ENCODE assay signal across 8 cellular contexts in genomic region chr11:31958086-31958735, GRCh38.
DNase-seq lines count a peak whose midpoint lies in the region; ATAC-seq, FAIRE-seq and TF ChIP-seq lines count a peak whose summit lies in the region.

No MANE protein-coding gene starts in this region.

- no peak for FAIRE-seq in small intestine (lab: Jason Lieb, UNC)

- POLR2A ChIA-PET in CD4-positive, alpha-beta T cell (lab: Charles Lee) = no interaction called here

- peak; percentile 23 for TF ChIP-seq CTCF in CD4-positive, alpha-beta T cell (IDR thresholded peaks at IDR 0.05)

- intact Hi-C loops in CD4-positive, alpha-beta T cell (cut with DNase I, micrococcal nuclease) = loop anchor here (5.0 kb wide), 3 partner anchors 561 to 726 kb away; no protein-coding TSS in a partner anchor
- intact Hi-C loops in right cardiac atrium (cut with DNase I) = no loop called here

- no peak overlapping the region for H3K27ac Mint-ChIP-seq in CD4-positive, alpha-beta T cell

- H3K4me1 ChIP-seq in right cardiac atrium (ENCODE audit: control insufficient read depth, insufficient read depth, low read length) (no peaks in the 10 kb centered on the region), small intestine (ENCODE audit: control insufficient read depth in 2 of 2, insufficient read depth in 1 of 2, low read depth in 1 of 2, low read length in 1 of 2) (no peaks in the 10 kb centered on the region)

- no peaks in the 10 kb centered on the region for H3K4me1 Mint-ChIP-seq in CD4-positive, alpha-beta T cell (ENCODE audit: low read depth)

- 23% methylated on average over 15 of the region's 15 CpGs for WGBS in right cardiac atrium
- WGBS in small intestine, 3 donors = 23 to 28% (median 27%) methylated on average over 15 of the region's 15 CpGs

- DNase-seq in CD4-positive, alpha-beta T cell = peak; percentile 21 to 56 (median 28)
- DNase-seq in GM19240 (ENCODE audit: insufficient read length, low spot score) (peak; percentile 69), SK-N-DZ (ENCODE audit: low spot score) (peak; percentile 31), amygdala (lab: John Stamatoyannopoulos, UW) (peak in 42 of 56 donors; percentile 1 to 73 (median 23)), right cardiac atrium (peak; percentile 74 to 92 (median 86)), small intestine (peak; percentile 30), mesenteric fat pad (ENCODE audit: low spot score) (no peak)

- H3K27me3 ChIP-seq in CD4-positive, alpha-beta T cell (ENCODE audit: control insufficient read depth, insufficient read depth, low read length) = no peaks in the 10 kb centered on the region
- no peaks in the 10 kb centered on the region for H3K27me3 ChIP-seq in right cardiac atrium (ENCODE audit: control insufficient read depth, insufficient read depth)
- no peaks in the 10 kb centered on the region for H3K27me3 ChIP-seq in small intestine (ENCODE audit: control insufficient read depth in 2 of 2, insufficient read depth in 2 of 2, low read length in 2 of 2)

- no peaks in the 10 kb centered on the region for H3K27me3 Mint-ChIP-seq in CD4-positive, alpha-beta T cell

- no peaks in the 10 kb centered on the region for H3K9me3 ChIP-seq in CD4-positive, alpha-beta T cell (ENCODE audit: control insufficient read depth, low read length)
- H3K9me3 ChIP-seq in right cardiac atrium (ENCODE audit: control insufficient read depth, low read length) = no peaks in the 10 kb centered on the region
- no peaks in the 10 kb centered on the region for H3K9me3 ChIP-seq in small intestine (ENCODE audit: control insufficient read depth, low read depth)

- no peak overlapping the region for H3K4me3 Mint-ChIP-seq in CD4-positive, alpha-beta T cell

- ATAC-seq in CD4-positive, alpha-beta T cell (ENCODE audit: poor library complexity) = no peak
- ATAC-seq in HG03280 (IDR thresholded peaks at IDR 0.05; ENCODE audit: unreplicated experiment) (peak; percentile 84), right cardiac atrium (peak; percentile 80 to 82)

- H3K27ac ChIP-seq in CD4-positive, alpha-beta T cell (ENCODE audit: low read depth, low read length) = no peak overlapping the region
- H3K27ac ChIP-seq in right cardiac atrium (ENCODE audit: low read length) (no peak overlapping the region), small intestine (ENCODE audit: low read depth in 1 of 2, low read length in 1 of 2) (no peak overlapping the region)

- H3K36me3 Mint-ChIP-seq in CD4-positive, alpha-beta T cell (ENCODE audit: low read depth) = no peaks in the 10 kb centered on the region

- no peaks in the 10 kb centered on the region for H3K9me3 Mint-ChIP-seq in CD4-positive, alpha-beta T cell

- H3K4me3 ChIP-seq in right cardiac atrium (ENCODE audit: low read length) (no peak overlapping the region), small intestine (ENCODE audit: low read depth in 1 of 2, low read length in 2 of 2) (no peak overlapping the region)

- no peaks in the 10 kb centered on the region for H3K36me3 ChIP-seq in small intestine (ENCODE audit: control insufficient read depth in 2 of 2, insufficient read depth in 2 of 2, low read length in 2 of 2)

- CTCF ChIA-PET in CD4-positive, alpha-beta T cell (lab: Charles Lee) = interaction anchor here (0.6 to 1.8 kb wide), 2 partner anchors 17 to 1624 kb away, joined by 3 to 4 read pairs; no protein-coding TSS in a partner anchor

Comparison
In these comparisons a context has a peak if more than half of its experiments do, and no peak if none do; other contexts are left out.
1. intact Hi-C loops: an anchor here in CD4-positive, alpha-beta T cell (5.0 kb wide); none called in right cardiac atrium.